Comparison of ENCODE assay signal across 23 cellular contexts in the genomic region with DNA sequence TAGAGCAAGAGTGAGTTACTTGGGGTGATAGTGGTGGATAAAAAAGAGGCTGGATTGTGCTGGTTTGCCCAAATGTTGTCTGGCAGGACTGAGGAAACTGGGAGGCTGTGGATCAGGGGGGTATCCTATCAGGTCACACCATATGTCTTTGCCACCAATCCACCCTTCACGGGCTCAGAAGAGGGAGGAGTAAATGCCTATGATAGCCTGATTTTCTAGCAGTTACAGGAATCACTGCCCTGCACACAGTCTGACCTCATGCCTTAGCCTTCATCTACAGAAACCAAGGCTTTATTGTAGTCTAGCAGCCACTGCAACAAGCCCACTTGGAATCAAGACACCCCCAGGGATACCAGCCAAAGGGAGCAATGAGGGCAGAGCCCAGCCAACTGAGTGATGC. TPM values are rescaled to one million over a fixed set of nuclear protein-coding genes. Genes with fewer than 3 reads are reported as not detected.
DNase-seq lines count a peak whose midpoint lies in the region; ATAC-seq, FAIRE-seq and TF ChIP-seq lines count a peak whose summit lies in the region.
"Had no signal": no experiment of that assay in that cellular context is flagged by ENCODE, and none has a peak within 500 bp of the region (broad histone marks: within the 10 kb centered on the region; RNA-seq: fewer than 3 reads in every experiment).

No MANE protein-coding gene starts in this region.

- no peak overlapping the region for H3K14ac ChIP-seq in H9 (ENCODE audit: insufficient read depth, low read length)

- H2BK15ac ChIP-seq in H9 (ENCODE audit: low read depth, low read length) = no peak overlapping the region

- H3K4me2 ChIP-seq in H9 (ENCODE audit: insufficient read depth, insufficient read length, low read length) = no peak overlapping the region
- H3K4me2 ChIP-seq: BLaER1, GM23338 had no signal

- no peaks in the 10 kb centered on the region for H4K20me1 ChIP-seq in H9 (ENCODE audit: control insufficient read depth, insufficient read depth, insufficient read length)
- H4K20me1 ChIP-seq: BLaER1 had no signal

- no peak overlapping the region for H2AK5ac ChIP-seq in H9 (ENCODE audit: insufficient read length, low read length)

- no peak overlapping the region for H3K56ac ChIP-seq in H9 (ENCODE audit: insufficient read length, low read depth, low read length)

- H4K91ac ChIP-seq in H9 (ENCODE audit: insufficient read length, low read depth, low read length) = no peak overlapping the region

- no peak overlapping the region for H3K18ac ChIP-seq in H9 (ENCODE audit: insufficient read length, low read depth, low read length)

- H3K4me3 Mint-ChIP-seq in activated CD8-positive, alpha-beta T cell treated with anti-CD3 and anti-CD28 coated beads, Interleukin-2, amount 10 ng/mL, durations not matched to agents 7 days and 5 days = no peak overlapping the region
- H3K4me3 Mint-ChIP-seq in activated CD8-positive, alpha-beta T cell treated with anti-CD3 and anti-CD28 coated beads for 36 hours = no peak overlapping the region
- no peak overlapping the region for H3K4me3 Mint-ChIP-seq in H9
- H3K4me3 Mint-ChIP-seq: B cell; CD14-positive monocyte; CD4-positive, alpha-beta T cell; CD8-positive, alpha-beta memory T cell; GM23338; HFFc6 had no signal

- H3K9me3 ChIP-seq in H9 (ENCODE audit: control insufficient read depth, low read depth, low read length) = no peaks in the 10 kb centered on the region
- H3K9me3 ChIP-seq: BLaER1, HAP-1 had no signal

- no peaks in the 10 kb centered on the region for H3K79me1 ChIP-seq in H9 (ENCODE audit: insufficient read depth, low read depth, low read length, poor library complexity, severe bottlenecking)

- POLR2A ChIA-PET in activated CD8-positive, alpha-beta T cell treated with anti-CD3 and anti-CD28 coated beads, Interleukin-2, amount 10 ng/mL, durations not matched to agents 7 days and 5 days (lab: Charles Lee) = no interaction called here
- POLR2A ChIA-PET in activated CD8-positive, alpha-beta T cell treated with anti-CD3 and anti-CD28 coated beads for 36 hours (lab: Charles Lee) = interaction anchor here (0.6 kb wide), 1 partner anchor 294 kb away, joined by 3 read pairs; no protein-coding TSS in a partner anchor

- no peak overlapping the region for H3K27ac ChIP-seq in H9 (ENCODE audit: insufficient read length, low read depth, low read length)
- H3K27ac ChIP-seq: 22Rv1, BLaER1 had no signal

- intact Hi-C loops in activated CD8-positive, alpha-beta T cell treated with anti-CD3 and anti-CD28 coated beads for 36 hours (cut with micrococcal nuclease) = no loop called here

- H3K4me1 Mint-ChIP-seq in activated CD8-positive, alpha-beta T cell treated with anti-CD3 and anti-CD28 coated beads, Interleukin-2, amount 10 ng/mL, durations not matched to agents 7 days and 5 days (ENCODE audit: low read depth) = peaks cover 15% of the 10 kb centered on the region
- H3K4me1 Mint-ChIP-seq in activated CD8-positive, alpha-beta T cell treated with anti-CD3 and anti-CD28 coated beads for 36 hours (ENCODE audit: low read depth) = peaks cover 10% of the 10 kb centered on the region
- H3K4me1 Mint-ChIP-seq in H9 = no peaks in the 10 kb centered on the region
- H3K4me1 Mint-ChIP-seq: B cell; CD14-positive monocyte; CD8-positive, alpha-beta memory T cell; GM23338 had no signal

- no peak for TF ChIP-seq CTCF in activated CD8-positive, alpha-beta T cell treated with anti-CD3 and anti-CD28 coated beads for 36 hours (IDR thresholded peaks at IDR 0.05)
- TF ChIP-seq CTCF in H9 (conservative IDR thresholded peaks at IDR 0.05) = no peak

- no peaks in the 10 kb centered on the region for H3K23me2 ChIP-seq in H9 (ENCODE audit: insufficient read length, low read depth, low read length, poor library complexity, severe bottlenecking)

- H3K79me2 ChIP-seq in H9 (ENCODE audit: insufficient read depth, low read length) = no peaks in the 10 kb centered on the region

- no peaks in the 10 kb centered on the region for H3K4me1 ChIP-seq in H9 (ENCODE audit: insufficient read depth, low read length)
- H3K4me1 ChIP-seq: BLaER1, HAP-1 had no signal

- H3K27me3 Mint-ChIP-seq in activated CD8-positive, alpha-beta T cell treated with anti-CD3 and anti-CD28 coated beads, Interleukin-2, amount 10 ng/mL, durations not matched to agents 7 days and 5 days (ENCODE audit: low read depth) = peaks cover 21% of the 10 kb centered on the region
- no peaks in the 10 kb centered on the region for H3K27me3 Mint-ChIP-seq in activated CD8-positive, alpha-beta T cell treated with anti-CD3 and anti-CD28 coated beads for 36 hours
- H3K27me3 Mint-ChIP-seq in H9 (ENCODE audit: low read depth) = peaks cover 13% of the 10 kb centered on the region
- H3K27me3 Mint-ChIP-seq: CD4-positive, alpha-beta T cell had no signal

- no peak overlapping the region for H2BK20ac ChIP-seq in H9 (ENCODE audit: low read depth, low read length, poor library complexity, severe bottlenecking)

- DNase-seq in activated CD8-positive, alpha-beta T cell treated with anti-CD3 and anti-CD28 coated beads, Interleukin-2, amount 10 ng/mL, durations not matched to agents 7 days and 5 days = peak; percentile 11
- no peak for DNase-seq in activated CD8-positive, alpha-beta T cell treated with anti-CD3 and anti-CD28 coated beads for 36 hours
- peak; percentile 16 to 21 for DNase-seq in erythroblast (lab: John Stamatoyannopoulos, UW)
- DNase-seq in urothelium cell line (ENCODE audit: low spot score) = no peak
- DNase-seq in H9 = no peak
- DNase-seq: CD4-positive, alpha-beta T cell; CD8-positive, alpha-beta memory T cell; DMS 273 treated with DMSO at 0.1 percent for 48 hours; DMS79; EL; GDM1; HFFc6 had no signal

- CTCF ChIA-PET in activated CD8-positive, alpha-beta T cell treated with anti-CD3 and anti-CD28 coated beads, Interleukin-2, amount 10 ng/mL, durations not matched to agents 7 days and 5 days (lab: Charles Lee) = no interaction called here
- CTCF ChIA-PET in activated CD8-positive, alpha-beta T cell treated with anti-CD3 and anti-CD28 coated beads for 36 hours (lab: Charles Lee) = no interaction called here

- ATAC-seq in activated CD8-positive, alpha-beta T cell treated with anti-CD3 and anti-CD28 coated beads, Interleukin-2, amount 10 ng/mL, durations not matched to agents 7 days and 5 days = no peak
- no peak for ATAC-seq in activated CD8-positive, alpha-beta T cell treated with anti-CD3 and anti-CD28 coated beads for 36 hours
- no peak for ATAC-seq in SK-N-SH treated with all-trans-retinoic acid at 6 μM for 48 hours
- ATAC-seq: GM12878, GM23338 had no signal

- no peak overlapping the region for H2BK12ac ChIP-seq in H9 (ENCODE audit: insufficient read length, low read depth, low read length)

- no peaks in the 10 kb centered on the region for H3K9me3 Mint-ChIP-seq in activated CD8-positive, alpha-beta T cell treated with anti-CD3 and anti-CD28 coated beads, Interleukin-2, amount 10 ng/mL, durations not matched to agents 7 days and 5 days (ENCODE audit: insufficient read depth)
- no peaks in the 10 kb centered on the region for H3K9me3 Mint-ChIP-seq in activated CD8-positive, alpha-beta T cell treated with anti-CD3 and anti-CD28 coated beads for 36 hours
- H3K9me3 Mint-ChIP-seq in H9 = no peaks in the 10 kb centered on the region
- H3K9me3 Mint-ChIP-seq: CD4-positive, alpha-beta T cell; CD8-positive, alpha-beta memory T cell; GM23338; HFFc6 had no signal

- H3K4ac ChIP-seq in H9 (ENCODE audit: low read depth, low read length) = no peak overlapping the region

- H4K5ac ChIP-seq in H9 (ENCODE audit: insufficient read length, low read depth, low read length) = no peak overlapping the region

- H3K9ac ChIP-seq in H9 (ENCODE audit: extremely low read depth, insufficient read length, low read length) = no peak overlapping the region
- H3K9ac ChIP-seq: BLaER1 had no signal

- H2BK5ac ChIP-seq in H9 (ENCODE audit: insufficient read length, low read length) = no peak overlapping the region

- no peaks in the 10 kb centered on the region for H3K27me3 ChIP-seq in H9 (ENCODE audit: insufficient read depth, low read length)
- H3K27me3 ChIP-seq: BLaER1 had no signal

- H3K27ac Mint-ChIP-seq in activated CD8-positive, alpha-beta T cell treated with anti-CD3 and anti-CD28 coated beads, Interleukin-2, amount 10 ng/mL, durations not matched to agents 7 days and 5 days = no peak overlapping the region
- H3K27ac Mint-ChIP-seq in activated CD8-positive, alpha-beta T cell treated with anti-CD3 and anti-CD28 coated beads for 36 hours = no peak overlapping the region
- no peak overlapping the region; a peak in 1 of 7 replicates for H3K27ac Mint-ChIP-seq in H9
- H3K27ac Mint-ChIP-seq: B cell; CD14-positive monocyte; CD4-positive, alpha-beta T cell; GM23338; HFFc6 had no signal

- WGBS in H9 (ENCODE audit: extremely low coverage, insufficient read length, low lambda C conversion rate) = no CpG with 5 or more reads among the region's 1 CpG

- H2BK120ac ChIP-seq in H9 (ENCODE audit: low read depth, low read length, poor library complexity, severe bottlenecking) = no peak overlapping the region

- no peak overlapping the region for H3T11ph ChIP-seq in H9 (ENCODE audit: low read length)

- no peaks in the 10 kb centered on the region for H3K36me3 Mint-ChIP-seq in activated CD8-positive, alpha-beta T cell treated with anti-CD3 and anti-CD28 coated beads, Interleukin-2, amount 10 ng/mL, durations not matched to agents 7 days and 5 days (ENCODE audit: low read depth)
- H3K36me3 Mint-ChIP-seq in activated CD8-positive, alpha-beta T cell treated with anti-CD3 and anti-CD28 coated beads for 36 hours (ENCODE audit: low read depth) = no peaks in the 10 kb centered on the region
- no peaks in the 10 kb centered on the region for H3K36me3 Mint-ChIP-seq in H9 (ENCODE audit: insufficient read depth in 1 of 3, low read depth in 3 of 3)
- H3K36me3 Mint-ChIP-seq: CD14-positive monocyte; CD8-positive, alpha-beta memory T cell had no signal

- H4K8ac ChIP-seq in H9 (replicated peaks; ENCODE audit: insufficient read length, low read depth, low read length) = no peak overlapping the region

- peak; percentile 17 for FAIRE-seq in urothelium cell line (lab: Jason Lieb, UNC)
- FAIRE-seq: A204.1, D721Med, GM12878, GM19239 had no signal

- no peak for TF ChIP-seq POLR2A in erythroblast (IDR thresholded peaks at IDR 0.05; ENCODE audit: low read length)

- no peak overlapping the region for H3K23ac ChIP-seq in H9 (ENCODE audit: insufficient read length, low read depth, low read length)

- no peak overlapping the region for H2AFZ ChIP-seq in H9 (ENCODE audit: low read length)
- H2AFZ ChIP-seq: GM23338 had no signal

RNA-seq across cellular contexts. Expression of gene ATP1A1, which starts 51.8 kb away (rescaled TPM):
- total RNA-seq in activated CD8-positive, alpha-beta T cell treated with anti-CD3 and anti-CD28 coated beads, Interleukin-2, amount 10 ng/mL, durations not matched to agents 7 days and 5 days = 100 to 1,000 TPM; 203 to 204 TPM
- total RNA-seq in activated CD8-positive, alpha-beta T cell treated with anti-CD3 and anti-CD28 coated beads for 36 hours = 100 to 1,000 TPM; 201 to 202 TPM
- 232 and 239 TPM in 2 replicates for total RNA-seq in H9 (2021)

Comparison
In these comparisons a context has a peak if more than half of its experiments do, and no peak if none do; other contexts are left out.
1. DNase-seq: peak in activated CD8-positive, alpha-beta T cell treated with anti-CD3 and anti-CD28 coated beads, Interleukin-2, amount 10 ng/mL, durations not matched to agents 7 days and 5 days (single experiment) and erythroblast (2 of 2); none in activated CD8-positive, alpha-beta T cell treated with anti-CD3 and anti-CD28 coated beads for 36 hours (single experiment), urothelium cell line (single experiment) and H9 (single experiment).